Comparison of ENCODE assay signal across 1 cellular context in the genomic region with DNA sequence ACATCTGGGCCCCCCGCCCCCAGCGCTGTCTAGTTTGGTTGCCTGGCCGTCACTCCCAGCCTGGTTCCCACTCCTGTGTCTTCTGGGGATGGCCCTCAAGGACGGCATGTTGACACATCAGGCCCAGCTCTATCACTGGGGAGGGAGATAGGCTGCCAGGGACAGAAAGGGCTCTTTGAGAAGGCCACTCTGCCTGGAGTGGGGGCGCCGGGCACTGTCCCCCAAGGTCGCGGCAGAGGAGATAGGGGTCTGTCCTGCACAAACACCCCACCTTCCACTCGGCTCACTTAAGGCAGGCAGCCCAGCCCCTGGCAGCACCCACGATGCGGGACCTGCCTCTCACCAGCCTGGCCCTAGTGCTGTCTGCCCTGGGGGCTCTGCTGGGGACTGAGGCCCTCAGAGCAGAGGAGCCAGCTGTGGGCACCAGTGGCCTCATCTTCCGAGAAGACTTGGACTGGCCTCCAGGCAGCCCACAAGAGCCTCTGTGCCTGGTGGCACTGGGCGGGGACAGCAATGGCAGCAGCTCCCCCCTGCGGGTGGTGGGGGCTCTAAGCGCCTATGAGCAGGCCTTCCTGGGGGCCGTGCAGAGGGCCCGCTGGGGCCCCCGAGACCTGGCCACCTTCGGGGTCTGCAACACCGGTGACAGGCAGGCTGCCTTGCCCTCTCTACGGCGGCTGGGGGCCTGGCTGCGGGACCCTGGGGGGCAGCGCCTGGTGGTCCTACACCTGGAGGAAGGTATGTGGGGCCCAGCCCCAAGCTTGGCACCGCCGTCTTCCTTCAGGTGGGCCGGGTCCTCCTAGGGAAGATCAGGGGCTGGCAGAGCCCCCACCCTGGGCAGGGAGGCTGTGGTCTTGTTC.
TF ChIP-seq lines count a peak whose summit lies in the region.

A gene (plus strand): TSS at position 314 of the 857 bp plus-strand sequence. CDS start 10 bp downstream, at position 324.

TF ChIP-seq in HEK293, 187 proteins besides CTCF, POLR2A, EP300 and RAD21 (continued from another document):
- TF ChIP-seq, protein P1, sequence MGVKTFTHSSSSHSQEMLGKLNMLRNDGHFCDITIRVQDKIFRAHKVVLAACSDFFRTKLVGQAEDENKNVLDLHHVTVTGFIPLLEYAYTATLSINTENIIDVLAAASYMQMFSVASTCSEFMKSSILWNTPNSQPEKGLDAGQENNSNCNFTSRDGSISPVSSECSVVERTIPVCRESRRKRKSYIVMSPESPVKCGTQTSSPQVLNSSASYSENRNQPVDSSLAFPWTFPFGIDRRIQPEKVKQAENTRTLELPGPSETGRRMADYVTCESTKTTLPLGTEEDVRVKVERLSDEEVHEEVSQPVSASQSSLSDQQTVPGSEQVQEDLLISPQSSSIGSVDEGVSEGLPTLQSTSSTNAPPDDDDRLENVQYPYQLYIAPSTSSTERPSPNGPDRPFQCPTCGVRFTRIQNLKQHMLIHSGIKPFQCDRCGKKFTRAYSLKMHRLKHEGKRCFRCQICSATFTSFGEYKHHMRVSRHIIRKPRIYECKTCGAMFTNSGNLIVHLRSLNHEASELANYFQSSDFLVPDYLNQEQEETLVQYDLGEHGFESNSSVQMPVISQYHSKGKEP (tag by site-specific recombination; IDR thresholded peaks at IDR 0.05), result no peak
- TF ChIP-seq, protein P2, sequence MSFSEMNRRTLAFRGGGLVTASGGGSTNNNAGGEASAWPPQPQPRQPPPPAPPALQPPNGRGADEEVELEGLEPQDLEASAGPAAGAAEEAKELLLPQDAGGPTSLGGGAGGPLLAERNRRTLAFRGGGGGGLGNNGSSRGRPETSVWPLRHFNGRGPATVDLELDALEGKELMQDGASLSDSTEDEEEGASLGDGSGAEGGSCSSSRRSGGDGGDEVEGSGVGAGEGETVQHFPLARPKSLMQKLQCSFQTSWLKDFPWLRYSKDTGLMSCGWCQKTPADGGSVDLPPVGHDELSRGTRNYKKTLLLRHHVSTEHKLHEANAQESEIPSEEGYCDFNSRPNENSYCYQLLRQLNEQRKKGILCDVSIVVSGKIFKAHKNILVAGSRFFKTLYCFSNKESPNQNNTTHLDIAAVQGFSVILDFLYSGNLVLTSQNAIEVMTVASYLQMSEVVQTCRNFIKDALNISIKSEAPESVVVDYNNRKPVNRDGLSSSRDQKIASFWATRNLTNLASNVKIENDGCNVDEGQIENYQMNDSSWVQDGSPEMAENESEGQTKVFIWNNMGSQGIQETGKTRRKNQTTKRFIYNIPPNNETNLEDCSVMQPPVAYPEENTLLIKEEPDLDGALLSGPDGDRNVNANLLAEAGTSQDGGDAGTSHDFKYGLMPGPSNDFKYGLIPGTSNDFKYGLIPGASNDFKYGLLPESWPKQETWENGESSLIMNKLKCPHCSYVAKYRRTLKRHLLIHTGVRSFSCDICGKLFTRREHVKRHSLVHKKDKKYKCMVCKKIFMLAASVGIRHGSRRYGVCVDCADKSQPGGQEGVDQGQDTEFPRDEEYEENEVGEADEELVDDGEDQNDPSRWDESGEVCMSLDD (tag by site-specific recombination; IDR thresholded peaks at IDR 0.05), result no peak
- TF ChIP-seq ZNF629 (tag by site-specific recombination; IDR thresholded peaks at IDR 0.05), result no peak
- TF ChIP-seq ZNF132 (tag by site-specific recombination; IDR thresholded peaks at IDR 0.05; ENCODE audit: borderline replicate concordance), result no peak
- TF ChIP-seq SALL2 (tag by site-specific recombination; IDR thresholded peaks at IDR 0.05; ENCODE audit: borderline replicate concordance), result no peak
- TF ChIP-seq ZNF433 (tag by site-specific recombination; IDR thresholded peaks at IDR 0.05; ENCODE audit: low read depth), result no peak
- TF ChIP-seq ZNF416 (tag by site-specific recombination; IDR thresholded peaks at IDR 0.05), result no peak
- TF ChIP-seq ZNF623 (tag by site-specific recombination; IDR thresholded peaks at IDR 0.05), result no peak
- TF ChIP-seq SETDB1 (IDR thresholded peaks at IDR 0.05; ENCODE audit: insufficient read length, low read length), result no peak
- TF ChIP-seq ZNF571 (tag by site-specific recombination; IDR thresholded peaks at IDR 0.05), result no peak
- TF ChIP-seq, protein P3, sequence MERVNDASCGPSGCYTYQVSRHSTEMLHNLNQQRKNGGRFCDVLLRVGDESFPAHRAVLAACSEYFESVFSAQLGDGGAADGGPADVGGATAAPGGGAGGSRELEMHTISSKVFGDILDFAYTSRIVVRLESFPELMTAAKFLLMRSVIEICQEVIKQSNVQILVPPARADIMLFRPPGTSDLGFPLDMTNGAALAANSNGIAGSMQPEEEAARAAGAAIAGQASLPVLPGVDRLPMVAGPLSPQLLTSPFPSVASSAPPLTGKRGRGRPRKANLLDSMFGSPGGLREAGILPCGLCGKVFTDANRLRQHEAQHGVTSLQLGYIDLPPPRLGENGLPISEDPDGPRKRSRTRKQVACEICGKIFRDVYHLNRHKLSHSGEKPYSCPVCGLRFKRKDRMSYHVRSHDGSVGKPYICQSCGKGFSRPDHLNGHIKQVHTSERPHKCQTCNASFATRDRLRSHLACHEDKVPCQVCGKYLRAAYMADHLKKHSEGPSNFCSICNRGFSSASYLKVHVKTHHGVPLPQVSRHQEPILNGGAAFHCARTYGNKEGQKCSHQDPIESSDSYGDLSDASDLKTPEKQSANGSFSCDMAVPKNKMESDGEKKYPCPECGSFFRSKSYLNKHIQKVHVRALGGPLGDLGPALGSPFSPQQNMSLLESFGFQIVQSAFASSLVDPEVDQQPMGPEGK (tag by site-specific recombination; IDR thresholded peaks at IDR 0.05), result peak; percentile 18; the same call in 1 of the 2 replicates
- no peak for TF ChIP-seq ZFP3 (tag by site-specific recombination; IDR thresholded peaks at IDR 0.05; ENCODE audit: low read depth)
- no peak for TF ChIP-seq ZNF292 (tag by site-specific recombination; IDR thresholded peaks at IDR 0.05; ENCODE audit: borderline replicate concordance, low read depth)
- no peak for TF ChIP-seq ZNF112 (tag by site-specific recombination; IDR thresholded peaks at IDR 0.05)
- peak; percentile 68 for TF ChIP-seq GLIS2 (tag by site-specific recombination; IDR thresholded peaks at IDR 0.05)
- TF ChIP-seq ZNF747 (tag by site-specific recombination; IDR thresholded peaks at IDR 0.05), result no peak
- no peak for TF ChIP-seq ZNF274 (IDR thresholded peaks at IDR 0.05; ENCODE audit: low read length)
- TF ChIP-seq ZNF274 (tag by site-specific recombination; IDR thresholded peaks at IDR 0.05; ENCODE audit: borderline replicate concordance), result no peak
- TF ChIP-seq ZBTB8A (tag by site-specific recombination; IDR thresholded peaks at IDR 0.05), result no peak
- TF ChIP-seq ZNF658 (tag by site-specific recombination; IDR thresholded peaks at IDR 0.05), result no peak
- TF ChIP-seq ZNF501 (tag by site-specific recombination; IDR thresholded peaks at IDR 0.05), result no peak
- peak; percentile 90 for TF ChIP-seq BCL11B (tag by site-specific recombination; IDR thresholded peaks at IDR 0.05; ENCODE audit: low read depth)
- TF ChIP-seq ZNF654 (tag by site-specific recombination; IDR thresholded peaks at IDR 0.05; ENCODE audit: low read depth), result no peak
- no peak for TF ChIP-seq PRDM1 (tag by site-specific recombination; IDR thresholded peaks at IDR 0.05)
- no peak for TF ChIP-seq ZNF350 (tag by site-specific recombination; IDR thresholded peaks at IDR 0.05)
- no peak for TF ChIP-seq ZNF24 (tag by site-specific recombination; IDR thresholded peaks at IDR 0.05)
- no peak for TF ChIP-seq ZNF23 (tag by site-specific recombination; IDR thresholded peaks at IDR 0.05; ENCODE audit: borderline replicate concordance)
- TF ChIP-seq KLF7 (tag by site-specific recombination; IDR thresholded peaks at IDR 0.05; ENCODE audit: borderline replicate concordance), result no peak
- TF ChIP-seq ZNF510 (tag by site-specific recombination; IDR thresholded peaks at IDR 0.05; ENCODE audit: insufficient replicate concordance), result no peak
